Comparison of ENCODE assay signal across 17 cellular contexts in genomic region chr12:95481072-95481471, GRCh38. TPM values are rescaled to one million over a fixed set of nuclear protein-coding genes. Genes with fewer than 3 reads are reported as not detected.
DNase-seq lines count a peak whose midpoint lies in the region; ATAC-seq, FAIRE-seq and TF ChIP-seq lines count a peak whose summit lies in the region.
"Had no signal": no experiment of that assay in that cellular context is flagged by ENCODE, and none has a peak within 500 bp of the region (broad histone marks: within the 10 kb centered on the region; RNA-seq: fewer than 3 reads in every experiment).

No MANE protein-coding gene starts in this region.

- H3K4me3 ChIP-seq in CD8-positive, alpha-beta memory T cell (ENCODE audit: low read length), result no peak overlapping the region
- no peak overlapping the region for H3K4me3 ChIP-seq in IMR-90 (ENCODE audit: insufficient read depth, low read depth, low read length)
- no peak overlapping the region for H3K4me3 ChIP-seq in GM12878
- H3K4me3 ChIP-seq: K562 had no signal

- FAIRE-seq in GM12878 (lab: Jason Lieb, UNC), result no peak
- FAIRE-seq: K562, kidney had no signal

- no peak; the same call in 1 of the 2 replicates for ATAC-seq in IMR-90 (ENCODE audit: low read depth)
- ATAC-seq in GM12878, result peak; percentile 28; the same call in 1 of the 3 replicates
- no peak for ATAC-seq in memory B cell (ENCODE audit: low read depth)
- no peak for ATAC-seq in GM18907 (IDR thresholded peaks at IDR 0.05; ENCODE audit: unreplicated experiment)
- ATAC-seq: K562 had no signal

- H3K9ac ChIP-seq in IMR-90 (ENCODE audit: low read depth, low read length), result no peak overlapping the region
- H3K9ac ChIP-seq in GM12878 (ENCODE audit: control insufficient read depth, insufficient read depth, low read length), result no peak overlapping the region

- RAD21 ChIA-PET in GM12878 (lab: Charles Lee; ENCODE audit: unreplicated experiment), result no interaction called here

- H3K4me3 Mint-ChIP-seq in CD8-positive, alpha-beta memory T cell, result peak overlapping the region in 5 of 7 donors; percentile 10 to 49 (median 25)
- no peak overlapping the region for H3K4me3 Mint-ChIP-seq in memory B cell
- H3K4me3 Mint-ChIP-seq: CD14-positive monocyte had no signal

- H2BK20ac ChIP-seq in IMR-90 (ENCODE audit: low read depth, low read length), result no peak overlapping the region

- H3K56ac ChIP-seq in IMR-90 (ENCODE audit: extremely low read depth, insufficient read depth, low read length), result no peak overlapping the region

- no peaks in the 10 kb centered on the region for H3K27me3 ChIP-seq in CD8-positive, alpha-beta memory T cell (ENCODE audit: insufficient read depth, low read length, poor library complexity, severe bottlenecking)
- H3K27me3 ChIP-seq in IMR-90 (ENCODE audit: control insufficient read depth, insufficient read depth, low read length) (no peaks in the 10 kb centered on the region), GM12878 (replicated peaks in 1 of 2; ENCODE audit: control insufficient read depth in 2 of 2, insufficient read depth in 2 of 2, low read length in 1 of 2) (no peaks in the 10 kb centered on the region)

- H3K4me1 ChIP-seq in CD8-positive, alpha-beta memory T cell (ENCODE audit: insufficient read depth, low read length), result peaks cover 46% of the 10 kb centered on the region
- H3K4me1 ChIP-seq in IMR-90 (ENCODE audit: control insufficient read depth, insufficient read depth, low read length) (peaks cover 5% of the 10 kb centered on the region), GM12878 (ENCODE audit: control insufficient read depth, insufficient read depth, low read length) (peaks cover 5% of the 10 kb centered on the region; the same call in 1 of the 2 replicates)

- dilution Hi-C loops in IMR-90 (cut with HindIII; ENCODE audit: low sequenced_read_pairs, unreplicated experiment), result no loop called here

- SMC1A ChIA-PET in GM12878 (lab: Charles Lee; ENCODE audit: uncharacterized antibody, unreplicated experiment), result interaction anchor here (0.6 kb wide), 1 partner anchor 380 kb away, joined by 3 read pairs; no protein-coding TSS in a partner anchor

- H2BK120ac ChIP-seq in IMR-90 (ENCODE audit: low read depth, low read length), result no peak overlapping the region

- WGBS in IMR-90 (ENCODE audit: extremely low coverage in 2 of 2, insufficient read length in 1 of 2), 2 experiments, result no CpG with 5 or more reads among the region's 3 CpGs
- 81% methylated on average over 3 of the region's 3 CpGs for WGBS in GM12878 (ENCODE audit: insufficient coverage, insufficient replicate concordance, low lambda C conversion rate, missing lambda C conversion rate)

- H2AK5ac ChIP-seq in IMR-90 (ENCODE audit: low read depth, low read length), result no peak overlapping the region

- H2BK5ac ChIP-seq in IMR-90 (ENCODE audit: low read depth, low read length, poor library complexity, severe bottlenecking), result peak overlapping the region; percentile 16

- H3K18ac ChIP-seq in IMR-90 (ENCODE audit: low read depth, low read length), result peak overlapping the region; percentile 75; the same call in 1 of the 2 replicates

- no peak overlapping the region for H2AFZ ChIP-seq in IMR-90 (replicated peaks; ENCODE audit: low read length, poor library complexity)
- H2AFZ ChIP-seq in GM12878 (ENCODE audit: control insufficient read depth, low read depth, low read length), result no peak overlapping the region

- H3K4me1 Mint-ChIP-seq in CD8-positive, alpha-beta memory T cell, result peaks cover 58 to 78% (median 68%) of the 10 kb centered on the region in 3 donors
- H3K4me1 Mint-ChIP-seq in memory B cell, result peaks cover 19% of the 10 kb centered on the region

- H3K9me3 ChIP-seq in CD8-positive, alpha-beta memory T cell (ENCODE audit: low read length), result no peaks in the 10 kb centered on the region
- H3K9me3 ChIP-seq in IMR-90 (ENCODE audit: control insufficient read depth, insufficient read depth, low read length) (no peaks in the 10 kb centered on the region), GM12878 (replicated peaks; ENCODE audit: control insufficient read depth, insufficient read depth, low read length) (no peaks in the 10 kb centered on the region)

- intact Hi-C loops in IMR-90 (cut with micrococcal nuclease), result no loop called here
- intact Hi-C loops in GM12878 (cut with micrococcal nuclease; ENCODE audit: unreplicated experiment), result no loop called here

- H3K27ac ChIP-seq in CD8-positive, alpha-beta memory T cell (ENCODE audit: low read depth, low read length), result no peak overlapping the region
- peak overlapping the region; percentile 46; the same call in 1 of the 2 replicates for H3K27ac ChIP-seq in IMR-90 (ENCODE audit: insufficient read depth, low read length)
- no peak overlapping the region for H3K27ac ChIP-seq in GM12878 (ENCODE audit: control insufficient read depth, insufficient read depth)

- H3K79me2 ChIP-seq in GM12878 (ENCODE audit: control insufficient read depth, insufficient read depth, low read length), result peaks cover 52% of the 10 kb centered on the region

- H4K91ac ChIP-seq in IMR-90 (ENCODE audit: insufficient read depth, low read depth, low read length), result no peak overlapping the region

- no peak for TF ChIP-seq EP300 in GM12878 (IDR thresholded peaks at IDR 0.05; ENCODE audit: borderline replicate concordance in 1 of 2, control insufficient read depth in 1 of 2, low read depth in 2 of 2, low read length in 2 of 2)

- no peak overlapping the region for H3K23ac ChIP-seq in IMR-90 (ENCODE audit: low read depth, low read length)

- H3K14ac ChIP-seq in IMR-90 (replicated peaks; ENCODE audit: low read depth, low read length), result no peak overlapping the region

- TF ChIP-seq CTCF in IMR-90 (conservative IDR thresholded peaks at IDR 0.05; ENCODE audit: low read depth, low read length) (0 out of 2 replicates have a peak, but pooled peaks have one; percentile 2), GM12878 (IDR thresholded peaks at IDR 0.05 in 2 of 3, conservative IDR thresholded peaks at IDR 0.05 in 1 of 3; ENCODE audit: control insufficient read depth in 2 of 3, extremely low read depth in 1 of 3, insufficient read depth in 1 of 3, low read depth in 3 of 3, low read length in 3 of 3) (no peak)

- H2BK15ac ChIP-seq in IMR-90 (ENCODE audit: low read depth, low read length), result no peak overlapping the region

- TF ChIP-seq POLR2A in IMR-90 (IDR thresholded peaks at IDR 0.05; ENCODE audit: low read depth, low read length), result no peak
- TF ChIP-seq POLR2A in GM12878 (IDR thresholded peaks at IDR 0.05; ENCODE audit: low read depth, low read length), result no peak

- H3K79me1 ChIP-seq in IMR-90 (ENCODE audit: low read depth in 1 of 2, low read length in 2 of 2), result peaks cover 15 to 54% of the 10 kb centered on the region in 2 experiments

- no peak overlapping the region for H3K4ac ChIP-seq in IMR-90 (ENCODE audit: low read depth, low read length)

- TF ChIP-seq RAD21 in IMR-90 (IDR thresholded peaks at IDR 0.05; ENCODE audit: low read length), result no peak
- TF ChIP-seq RAD21 in GM12878 (IDR thresholded peaks at IDR 0.05; ENCODE audit: insufficient read depth, low read depth, low read length), result no peak

- H3K9me1 ChIP-seq in IMR-90 (ENCODE audit: insufficient read depth, low read length), result peaks cover 9% of the 10 kb centered on the region

- CTCF ChIA-PET in CD8-positive, alpha-beta memory T cell (lab: Charles Lee), result interaction anchor here (1.4 kb wide), 1 partner anchor 54 kb away, joined by 4 read pairs; no protein-coding TSS in a partner anchor
- CTCF ChIA-PET in IMR-90 (lab: Yijun Ruan, JAX) (no interaction called here), GM12878 (lab: Yijun Ruan, JAX) (no interaction called here)

- peaks cover 0 to 67% (median 18%) of the 10 kb centered on the region in 3 donors for H3K36me3 Mint-ChIP-seq in CD8-positive, alpha-beta memory T cell
- peaks cover 13% of the 10 kb centered on the region for H3K36me3 Mint-ChIP-seq in memory B cell

- in situ Hi-C loops in IMR-90 (cut with MboI; ENCODE audit: low sequenced_read_pairs) (no loop called here), GM12878 (cut with MboI) (no loop called here)

- no peak overlapping the region for H2AK9ac ChIP-seq in IMR-90 (replicated peaks; ENCODE audit: low read depth, low read length, poor library complexity)

- peaks cover 0 to 3% of the 10 kb centered on the region in 2 donors for H3K27me3 Mint-ChIP-seq in CD8-positive, alpha-beta memory T cell
- H3K27me3 Mint-ChIP-seq in memory B cell, result no peaks in the 10 kb centered on the region
- H3K27me3 Mint-ChIP-seq: progenitor cell of endocrine pancreas had no signal

- H4K20me1 ChIP-seq in IMR-90 (ENCODE audit: insufficient read depth, low read length) (peaks cover 29% of the 10 kb centered on the region; the same call in 1 of the 2 replicates), GM12878 (ENCODE audit: control insufficient read depth, insufficient read depth) (no peaks in the 10 kb centered on the region)

- POLR2A ChIA-PET in CD8-positive, alpha-beta memory T cell (lab: Charles Lee), result no interaction called here
- POLR2A ChIA-PET in IMR-90 (lab: Charles Lee; ENCODE audit: unreplicated experiment), result no interaction called here
- POLR2A ChIA-PET in GM12878 (lab: Charles Lee), result no interaction called here

- H3K9me3 Mint-ChIP-seq in CD8-positive, alpha-beta memory T cell, result no peaks in the 10 kb centered on the region
- no peaks in the 10 kb centered on the region for H3K9me3 Mint-ChIP-seq in memory B cell
- H3K9me3 Mint-ChIP-seq: CD14-positive monocyte had no signal

- 0 out of 4 replicates have a peak overlapping the region, but pooled peaks of 1 of the 2 experiments have one; percentile 41 for H4K8ac ChIP-seq in IMR-90 (ENCODE audit: low read depth in 2 of 2, low read length in 2 of 2)

- BruUV-seq in IMR-90 (replicated peaks; lab: Mats Ljungman, UMichigan) (no TSS peak), GM12878 (replicated peaks; lab: Mats Ljungman, UMichigan) (no TSS peak)

- H3K4me2 ChIP-seq in IMR-90 (ENCODE audit: low read depth, low read length) (0 out of 2 replicates have a peak overlapping the region, but pooled peaks have one; percentile 18), GM12878 (ENCODE audit: control insufficient read depth, insufficient read depth) (no peak overlapping the region; the same call in 1 of the 2 replicates)

- no peak overlapping the region for H4K5ac ChIP-seq in IMR-90 (ENCODE audit: low read depth, low read length)

- DNase-seq in CD8-positive, alpha-beta memory T cell, result no peak
- no peak for DNase-seq in IMR-90
- no peak for DNase-seq in GM12878 (ENCODE audit: low read depth, low spot score)
- no peak for DNase-seq in memory B cell (ENCODE audit: low spot score in 2 of 2)
- no peak for DNase-seq in effector CD8-positive, alpha-beta T cell (lab: John Stamatoyannopoulos, UW)
- DNase-seq in mesenteric fat pad (ENCODE audit: low spot score), result no peak
- DNase-seq: activated CD8-positive, alpha-beta memory T cell treated with anti-CD3 and anti-CD28 coated beads for 24 hours; EL; HCEC 1CT; kidney; NCI-H1417; SHP77; T1000 had no signal

- H3K27ac Mint-ChIP-seq in CD8-positive, alpha-beta memory T cell, result peak overlapping the region in 7 of 8 donors; percentile 25 to 81 (median 52)
- H3K27ac Mint-ChIP-seq in memory B cell, result peak overlapping the region; percentile 22
- H3K27ac Mint-ChIP-seq: progenitor cell of endocrine pancreas had no signal

- H3K36me3 ChIP-seq in CD8-positive, alpha-beta memory T cell (ENCODE audit: insufficient read depth, low read length), result peaks cover 28% of the 10 kb centered on the region
- H3K36me3 ChIP-seq in IMR-90 (ENCODE audit: control insufficient read depth, insufficient read depth, low read length), result peaks cover 25% of the 10 kb centered on the region
- H3K36me3 ChIP-seq in GM12878 (ENCODE audit: control insufficient read depth in 2 of 2, insufficient read depth in 2 of 2, low read length in 1 of 2), result peaks cover 0 to 20% of the 10 kb centered on the region in 2 experiments; a peak in 1 of 4 replicates

RNA-seq across cellular contexts. Expression of gene METAP2, which starts 7.1 kb away (rescaled TPM):
- 100 to 1,000 TPM; 109 to 129 TPM for total RNA-seq in CD8-positive, alpha-beta memory T cell
- 36.1 TPM for polyA plus RNA-seq in CD8-positive, alpha-beta memory T cell
- total RNA-seq in IMR-90 (2012; rRNA removed), result 72.9 and 108 TPM in 2 replicates
- 51.7 and 62.5 TPM in 2 replicates for polyA plus RNA-seq in IMR-90 (2012; rRNA removed)
- 7.0 and 16.0 TPM in 2 replicates for polyA plus RNA-seq in IMR-90 (2012; cell fraction: cytosol; rRNA removed)
- 2.1 and 22.5 TPM in 2 replicates for polyA plus RNA-seq in IMR-90 (2012; cell fraction: nucleus; rRNA removed; ENCODE audit: low replicate concordance)
- total RNA-seq in GM12878 (2013; cell fraction: nucleolus; rRNA removed), result 62.9 and 87.7 TPM in 2 replicates
- 64.4 and 77.7 TPM in 2 replicates for total RNA-seq in GM12878 (2014; rRNA removed)
- total RNA-seq in GM12878 (2014; rRNA removed; fragmentation: Illumina TruSeq; extraction: Trizol), result 123 and 125 TPM in 2 replicates
- total RNA-seq in GM12878 (2021), result 73.4 and 79.6 TPM in 2 replicates
- polyA plus RNA-seq in GM12878 (2011; ENCODE audit: low read depth), result 57.3 TPM
- polyA plus RNA-seq in GM12878 (2011; rRNA removed), result 97.7 and 152 TPM in 2 replicates
- 35.6 and 35.9 TPM in 2 replicates for polyA plus RNA-seq in GM12878 (2011; cell fraction: cytosol; rRNA removed)
- polyA plus RNA-seq in GM12878 (2011; cell fraction: nucleus; rRNA removed), result 21.2 and 26.7 TPM in 2 replicates
- 71.0 and 78.0 TPM in 2 replicates for polyA plus RNA-seq in GM12878 (2012)
- polyA plus RNA-seq in GM12878 (2014; fragmentation: Illumina TruSeq; extraction: Trizol), result 132 and 152 TPM in 2 replicates
- 10 to 100 TPM; 50.7 to 83.6 TPM for polyA plus RNA-seq in GM12878 (2014; fragmentation: Nextera tagmentation; extraction: Ambion mirVana)
- 57.7 and 68.2 TPM in 2 replicates for polyA plus RNA-seq in GM12878 (2014; rRNA removed)
- polyA plus RNA-seq in GM12878 (2016; fragmentation: Nextera tagmentation; extraction: Ambion mirVana), result 10 to 100 TPM; 58.4 to 59.2 TPM
- polyA minus RNA-seq in GM12878 (2011; rRNA and poly(A)+ RNA removed), result 27.0 and 49.3 TPM in 2 replicates
- 15.2 and 16.5 TPM in 2 replicates for polyA minus RNA-seq in GM12878 (2011; cell fraction: cytosol; rRNA and poly(A)+ RNA removed)
- 5.8 and 27.1 TPM in 2 replicates for polyA minus RNA-seq in GM12878 (2011; cell fraction: nucleus; rRNA and poly(A)+ RNA removed)
- 55.6 TPM for total RNA-seq in mesenteric fat pad
